In the genomic region with DNA sequence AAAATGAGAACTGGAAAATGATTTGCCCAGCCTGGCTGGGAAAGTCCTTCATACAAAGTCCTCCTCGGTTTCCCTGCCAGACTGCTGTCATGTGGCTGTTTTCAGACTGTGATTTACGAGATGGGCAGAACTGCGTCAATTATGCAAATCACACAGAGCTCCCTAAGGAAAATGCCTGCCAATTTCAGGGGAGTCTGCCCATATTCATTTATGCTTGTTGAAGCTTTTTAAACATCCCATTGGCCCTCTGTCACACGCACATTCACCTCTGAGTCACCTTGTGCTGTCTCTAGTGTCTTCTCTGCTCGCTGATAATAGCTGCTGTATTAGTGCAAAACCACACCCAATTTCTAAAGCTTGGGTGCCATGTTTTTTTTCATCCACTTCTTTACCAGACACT, we compare ENCODE assay signal across 16 cellular contexts.
"Had no signal": no experiment of that assay in that cellular context is flagged by ENCODE, and none has a peak within 500 bp of the region (broad histone marks: within the 10 kb centered on the region; RNA-seq: fewer than 3 reads in every experiment).

No MANE protein-coding gene starts in this region.

- H3K9me3 ChIP-seq: right atrium auricular region had no signal

- H3K4me1 Mint-ChIP-seq: activated naive CD8-positive, alpha-beta T cell treated with anti-CD3 and anti-CD28 coated beads, Interleukin-2, amount 50 U/mL, for 24 hours; naive thymus-derived CD4-positive, alpha-beta T cell had no signal

- H3K27ac Mint-ChIP-seq: activated CD8-positive, alpha-beta T cell treated with anti-CD3 and anti-CD28 coated beads, Interleukin-2, amount 10 ng/mL, durations not matched to agents 7 days and 5 days; activated naive CD8-positive, alpha-beta T cell treated with anti-CD3 and anti-CD28 coated beads, Interleukin-2, amount 50 U/mL, for 24 hours; activated T-helper 1 cell treated with anti-CD3 and anti-CD28 coated beads, Interleukin-12 subunit alpha, Interleukin-12 subunit beta, Interleukin-2, Interleukin-4 antibody, amounts not matched to agents 30 ng/mL and 10 ng/mL and 1 ng/mL, durations not matched to agents 14 hours and 24 hours and 36 hours; naive thymus-derived CD4-positive, alpha-beta T cell had no signal

- H3K36me3 ChIP-seq: right atrium auricular region had no signal

- H3K9me3 Mint-ChIP-seq: activated naive CD8-positive, alpha-beta T cell treated with anti-CD3 and anti-CD28 coated beads, Interleukin-2, amount 50 U/mL, for 24 hours; activated T-helper 1 cell treated with anti-CD3 and anti-CD28 coated beads, Interleukin-12 subunit alpha, Interleukin-12 subunit beta, Interleukin-2, Interleukin-4 antibody, amounts not matched to agents 30 ng/mL and 10 ng/mL and 1 ng/mL, durations not matched to agents 14 hours and 24 hours and 36 hours had no signal

- H3K36me3 Mint-ChIP-seq: naive thymus-derived CD4-positive, alpha-beta T cell had no signal

- H3K4me1 ChIP-seq: right atrium auricular region had no signal

- H3K4me3 ChIP-seq: dorsolateral prefrontal cortex, right atrium auricular region, skin epidermis had no signal

- DNase-seq: activated CD4-positive, alpha-beta T cell treated with anti-CD3 and anti-CD28 coated beads for 4 hours; activated CD8-positive, alpha-beta memory T cell treated with anti-CD3 and anti-CD28 coated beads, Interleukin-2, amount 50 U/mL, for 48 hours; activated CD8-positive, alpha-beta T cell treated with anti-CD3 and anti-CD28 coated beads, Interleukin-2, amount 10 ng/mL, durations not matched to agents 7 days and 5 days; activated naive CD4-positive, alpha-beta T cell treated with Interleukin-2 at 50 U/mL for 16 hours; activated naive CD8-positive, alpha-beta T cell treated with anti-CD3 and anti-CD28 coated beads, Interleukin-2, amount 50 U/mL, for 24 hours; dorsolateral prefrontal cortex; foreskin fibroblast; islet precursor cell; mammary epithelial cell; naive thymus-derived CD4-positive, alpha-beta T cell; stimulated activated CD4-positive, alpha-beta T cell treated with anti-CD3 and anti-CD28 coated beads, Interleukin-4, amount 100 ng/mL, for 4 hours had no signal

- H3K27me3 ChIP-seq: dorsolateral prefrontal cortex, right atrium auricular region had no signal

- H3K27ac ChIP-seq: dorsolateral prefrontal cortex, right atrium auricular region had no signal

- ATAC-seq: activated CD8-positive, alpha-beta T cell treated with anti-CD3 and anti-CD28 coated beads, Interleukin-2, amount 10 ng/mL, durations not matched to agents 7 days and 5 days; activated naive CD8-positive, alpha-beta T cell treated with anti-CD3 and anti-CD28 coated beads, Interleukin-2, amount 50 U/mL, for 24 hours; esophagus mucosa; left lobe of liver; naive thymus-derived CD4-positive, alpha-beta T cell had no signal

- H3K4me3 Mint-ChIP-seq: activated CD8-positive, alpha-beta T cell treated with anti-CD3 and anti-CD28 coated beads, Interleukin-2, amount 10 ng/mL, durations not matched to agents 7 days and 5 days; activated naive CD8-positive, alpha-beta T cell treated with anti-CD3 and anti-CD28 coated beads, Interleukin-2, amount 50 U/mL, for 24 hours; activated T-helper 1 cell treated with anti-CD3 and anti-CD28 coated beads, Interleukin-12 subunit alpha, Interleukin-12 subunit beta, Interleukin-2, Interleukin-4 antibody, amounts not matched to agents 30 ng/mL and 10 ng/mL and 1 ng/mL, durations not matched to agents 14 hours and 24 hours and 36 hours; naive thymus-derived CD4-positive, alpha-beta T cell had no signal
